ENCODE assay signal across 8 cellular contexts in the genomic region with DNA sequence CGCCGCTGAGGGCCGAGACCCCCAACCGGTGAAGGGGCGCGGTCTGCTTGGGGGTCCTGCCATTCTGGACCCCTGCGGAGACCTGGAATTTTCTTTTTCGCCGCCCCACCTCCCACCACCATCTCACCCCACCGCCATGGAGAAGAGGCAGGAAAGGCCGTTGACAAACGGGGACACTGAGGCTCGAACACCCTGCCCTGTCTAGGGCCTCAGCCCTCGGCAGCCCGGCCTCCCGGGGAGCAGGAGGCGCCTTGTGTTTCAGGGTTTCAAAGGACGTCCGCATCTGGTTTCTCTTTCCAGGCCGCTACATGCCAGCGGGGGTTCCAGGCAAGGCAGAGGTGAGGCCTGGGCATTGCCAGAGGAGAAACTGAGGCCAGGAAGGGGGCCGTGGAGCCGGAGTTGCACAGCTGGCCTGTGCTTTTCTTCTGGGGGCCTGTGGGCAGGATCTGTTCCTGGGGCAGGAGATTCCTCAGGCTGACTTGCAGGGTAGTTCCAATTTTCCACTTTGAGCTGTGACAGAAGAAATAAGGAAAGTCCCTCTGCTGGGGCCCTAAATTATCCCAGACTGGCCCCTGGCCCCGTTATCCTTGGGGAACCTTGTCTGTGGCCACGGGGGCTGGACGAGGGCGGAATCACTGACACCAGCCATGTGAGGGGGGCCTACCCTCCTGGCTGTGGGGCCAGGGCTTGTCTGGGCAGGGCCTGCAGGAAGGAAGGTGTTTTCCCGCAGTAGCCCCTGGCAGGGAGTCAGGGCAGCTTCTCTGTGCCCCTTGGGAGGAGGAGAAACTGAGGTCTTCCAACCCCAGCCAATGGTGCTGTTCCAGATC. TPM values are rescaled to one million over a fixed set of nuclear protein-coding genes. Genes with fewer than 3 reads are reported as not detected.
DNase-seq lines count a peak whose midpoint lies in the region; ATAC-seq, FAIRE-seq and TF ChIP-seq lines count a peak whose summit lies in the region.

No MANE protein-coding gene starts in this region.

- H3K36me3 ChIP-seq in K562 (ENCODE audit: control insufficient read depth, insufficient read depth, low read length) = peaks cover 5% of the 10 kb centered on the region; the same call in 1 of the 3 replicates

- peaks cover 41 to 85% of the 10 kb centered on the region in 2 experiments for H3K4me1 ChIP-seq in K562 (replicated peaks in 1 of 2; ENCODE audit: control insufficient read depth in 2 of 2, insufficient read depth in 2 of 2, low read length in 2 of 2)

- peak overlapping the region; percentile 81 to 96 for H3K9ac ChIP-seq in K562 (ENCODE audit: insufficient read depth in 1 of 2, low read depth in 2 of 2, low read length in 2 of 2)

- no peaks in the 10 kb centered on the region for H3K9me3 ChIP-seq in K562 (replicated peaks; ENCODE audit: control insufficient read depth, insufficient read depth, low read depth, low read length)

- no peaks in the 10 kb centered on the region; the same call in 1 of the 2 replicates for H4K20me1 ChIP-seq in K562 (replicated peaks; ENCODE audit: control insufficient read depth, insufficient read depth, low read length)

- under 1% methylated on average over 24 of the region's 28 CpGs for WGBS in K562 (ENCODE audit: insufficient coverage, low coverage, missing lambda C conversion rate)

- POLR2A ChIA-PET in K562 (lab: Yijun Ruan, JAX) = interaction anchor here (0.6 to 1.6 kb wide), 9 partner anchors 8 to 1103 kb away, joined by 3 to 12 read pairs (median 5); no protein-coding TSS in a partner anchor

- intact Hi-C loops in K562 (cut with micrococcal nuclease) = loop anchor here (5.0 kb wide), 1 partner anchor 43 kb away; no protein-coding TSS in a partner anchor

- peaks cover 54% of the 10 kb centered on the region for H3K79me2 ChIP-seq in K562 (ENCODE audit: control insufficient read depth, insufficient read depth, low read length)

- CTCF ChIA-PET in K562 (lab: Yijun Ruan, JAX; ENCODE audit: low intra/inter-chr PET ratio) = no interaction called here

- ATAC-seq in HG03342 (IDR thresholded peaks at IDR 0.05; ENCODE audit: unreplicated experiment) (peak; percentile 2), K562 (no peak), GM18861 (IDR thresholded peaks at IDR 0.05; ENCODE audit: unreplicated experiment) (no peak), HG02588 (IDR thresholded peaks at IDR 0.05; ENCODE audit: unreplicated experiment) (no peak)

- TF ChIP-seq RAD21 in K562 (CRISPR knock-in tag; conservative IDR thresholded peaks at IDR 0.05 in 1 of 2, IDR thresholded peaks at IDR 0.05 in 1 of 2) = no peak

- in situ Hi-C loops in K562 (cut with MboI) = no loop called here

- TF ChIP-seq POLR2A in K562 (conservative IDR thresholded peaks at IDR 0.05) = no peak

- TF ChIP-seq EP300 in K562 (IDR thresholded peaks at IDR 0.05; ENCODE audit: low read length) = no peak

- peak overlapping the region; percentile 59 for H3K4me3 ChIP-seq in K562

- H3K4me2 ChIP-seq in K562 (ENCODE audit: insufficient read depth, low read length) = peak overlapping the region; percentile 95

- TF ChIP-seq CTCF in C4-2B (conservative IDR thresholded peaks at IDR 0.05) (no peak), K562 (IDR thresholded peaks at IDR 0.05 in 2 of 3, conservative IDR thresholded peaks at IDR 0.05 in 1 of 3; ENCODE audit: insufficient read depth in 2 of 3, low read depth in 1 of 3, low read length in 3 of 3) (no peak)

- H3K27ac ChIP-seq in C4-2B = peak overlapping the region; percentile 48
- H3K27ac ChIP-seq in K562 (ENCODE audit: extremely low read depth, low read depth, low read length) = peak overlapping the region; percentile 96
- peak overlapping the region; percentile 84 for H3K27ac ChIP-seq in temporal lobe (ENCODE audit: low read depth, low read length)

- DNase-seq in K562 (ENCODE audit: extremely low read depth in 1 of 4, low spot score in 3 of 4) = peak in 1 of 4 experiments; percentile 55
- DNase-seq in left kidney (ENCODE audit: low read depth, low spot score) = peak; percentile 51
- DNase-seq in activated CD4-positive, alpha-beta T cell treated with anti-CD3 and anti-CD28 coated beads, Interleukin-2, amount 50 U/mL, for 48 hours = no peak

- peak overlapping the region; percentile 66 for H2AFZ ChIP-seq in K562 (ENCODE audit: low read depth, low read length)

- BruUV-seq in K562 (replicated peaks; lab: Mats Ljungman, UMichigan) = TSS peak; percentile 90

- H3K9me1 ChIP-seq in K562 (ENCODE audit: control insufficient read depth, insufficient read depth, low read length) = no peaks in the 10 kb centered on the region

- no peaks in the 10 kb centered on the region for H3K27me3 ChIP-seq in K562 (ENCODE audit: control insufficient read depth in 2 of 2, insufficient read depth in 2 of 2, low read length in 2 of 2)

- no peak for FAIRE-seq in K562 (lab: Jason Lieb, UNC)

TF ChIP-seq in K562, 482 proteins besides CTCF, POLR2A, EP300 and RAD21 (continues in another document):
- TF ChIP-seq NR4A1 (CRISPR knock-in tag; IDR thresholded peaks at IDR 0.05) (no peak), NR4A1 (tag; IDR thresholded peaks at IDR 0.05) (peak; percentile 28; the same call in 1 of the 2 replicates), ZNF707 (CRISPR knock-in tag; conservative IDR thresholded peaks at IDR 0.05) (0 out of 2 replicates have a peak, but pooled peaks have one; percentile 24), HMG20B (CRISPR knock-in tag; IDR thresholded peaks at IDR 0.05) (no peak), ZNF23 (CRISPR knock-in tag; IDR thresholded peaks at IDR 0.05) (no peak), ZNF717 (CRISPR knock-in tag; IDR thresholded peaks at IDR 0.05) (no peak), FOSL1 (tag; conservative IDR thresholded peaks at IDR 0.05) (no peak; the same call in 1 of the 2 replicates), CBFA2T2 (conservative IDR thresholded peaks at IDR 0.05) (no peak), ZNF436 (CRISPR knock-in tag; IDR thresholded peaks at IDR 0.05) (no peak), CBX1 (IDR thresholded peaks at IDR 0.05; ENCODE audit: low read depth) (no peak)
- TF ChIP-seq, protein P1, sequence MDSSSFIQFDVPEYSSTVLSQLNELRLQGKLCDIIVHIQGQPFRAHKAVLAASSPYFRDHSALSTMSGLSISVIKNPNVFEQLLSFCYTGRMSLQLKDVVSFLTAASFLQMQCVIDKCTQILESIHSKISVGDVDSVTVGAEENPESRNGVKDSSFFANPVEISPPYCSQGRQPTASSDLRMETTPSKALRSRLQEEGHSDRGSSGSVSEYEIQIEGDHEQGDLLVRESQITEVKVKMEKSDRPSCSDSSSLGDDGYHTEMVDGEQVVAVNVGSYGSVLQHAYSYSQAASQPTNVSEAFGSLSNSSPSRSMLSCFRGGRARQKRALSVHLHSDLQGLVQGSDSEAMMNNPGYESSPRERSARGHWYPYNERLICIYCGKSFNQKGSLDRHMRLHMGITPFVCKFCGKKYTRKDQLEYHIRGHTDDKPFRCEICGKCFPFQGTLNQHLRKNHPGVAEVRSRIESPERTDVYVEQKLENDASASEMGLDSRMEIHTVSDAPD (CRISPR knock-in tag; IDR thresholded peaks at IDR 0.05) = no peak
- TF ChIP-seq, protein P2, sequence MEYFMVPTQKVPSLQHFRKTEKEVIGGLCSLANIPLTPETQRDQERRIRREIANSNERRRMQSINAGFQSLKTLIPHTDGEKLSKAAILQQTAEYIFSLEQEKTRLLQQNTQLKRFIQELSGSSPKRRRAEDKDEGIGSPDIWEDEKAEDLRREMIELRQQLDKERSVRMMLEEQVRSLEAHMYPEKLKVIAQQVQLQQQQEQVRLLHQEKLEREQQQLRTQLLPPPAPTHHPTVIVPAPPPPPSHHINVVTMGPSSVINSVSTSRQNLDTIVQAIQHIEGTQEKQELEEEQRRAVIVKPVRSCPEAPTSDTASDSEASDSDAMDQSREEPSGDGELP (CRISPR knock-in tag; IDR thresholded peaks at IDR 0.05; ENCODE audit: borderline replicate concordance) = no peak

RNA-seq across cellular contexts. Expression of a gene that starts 0.9 kb away (rescaled TPM):
- total RNA-seq in K562 (2011; cell fraction: chromatin; rRNA removed; ENCODE audit: low replicate concordance) = 266 and 844 TPM in 2 replicates
- 502 and 577 TPM in 2 replicates for total RNA-seq in K562 (2011; cell fraction: nucleolus; rRNA removed)
- 359 and 406 TPM in 2 replicates for total RNA-seq in K562 (2011; cell fraction: nucleoplasm; rRNA removed)
- total RNA-seq in K562 (2014; rRNA removed) (59.0 and 71.5 TPM in 2 replicates), K562 (2014; rRNA removed; fragmentation: Illumina TruSeq; extraction: Trizol) (6.9 and 9.5 TPM in 2 replicates), K562 (2015; rRNA removed; fragmentation: Illumina TruSeq; extraction: Trizol) (26.9 and 32.7 TPM in 2 replicates), K562 (2021) (102 and 103 TPM in 2 replicates), temporal lobe (4.7 TPM)
- polyA plus RNA-seq in K562 (2011; rRNA removed) (17.0 and 42.5 TPM in 2 replicates), K562 (2014; fragmentation: Illumina TruSeq; extraction: Trizol) (13.2 and 29.8 TPM in 2 replicates), K562 (2014; fragmentation: Nextera tagmentation; extraction: Ambion mirVana) (1 to 10 TPM; 1.8 to 2.2 TPM), K562 (2014; rRNA removed) (91.2 and 99.3 TPM in 2 replicates)
- 14.6 and 28.0 TPM in 2 replicates for polyA plus RNA-seq in K562 (2011; cell fraction: cytosol; rRNA removed)
- 444 and 528 TPM in 2 replicates for polyA plus RNA-seq in K562 (2011; cell fraction: nucleus; rRNA removed)
- 61.2 and 74.6 TPM in 2 replicates for polyA plus RNA-seq in K562 (2012)
- polyA minus RNA-seq in K562 (2011; rRNA and poly(A)+ RNA removed) = 53.2 and 57.7 TPM in 2 replicates
- 17.9 and 22.2 TPM in 2 replicates for polyA minus RNA-seq in K562 (2011; cell fraction: cytosol; rRNA and poly(A)+ RNA removed)
- polyA minus RNA-seq in K562 (2011; cell fraction: nucleus; rRNA and poly(A)+ RNA removed) = 91.7 and 109 TPM in 2 replicates

RNA-seq across cellular contexts. Expression of a gene that starts 44.0 kb away (rescaled TPM):
- 67.2 and 276 TPM in 2 replicates for total RNA-seq in K562 (2011; cell fraction: chromatin; rRNA removed; ENCODE audit: low replicate concordance)
- 199 and 200 TPM in 2 replicates for total RNA-seq in K562 (2011; cell fraction: nucleolus; rRNA removed)
- total RNA-seq in K562 (2011; cell fraction: nucleoplasm; rRNA removed) = 92.5 and 92.7 TPM in 2 replicates
- total RNA-seq in K562 (2014; rRNA removed) (34.9 and 39.7 TPM in 2 replicates), K562 (2014; rRNA removed; fragmentation: Illumina TruSeq; extraction: Trizol) (4.1 and 6.8 TPM in 2 replicates), K562 (2015; rRNA removed; fragmentation: Illumina TruSeq; extraction: Trizol) (19.2 and 20.1 TPM in 2 replicates), K562 (2021) (105 and 119 TPM in 2 replicates), temporal lobe (32.2 TPM)
- polyA plus RNA-seq in K562 (2011; rRNA removed) (12.0 and 28.0 TPM in 2 replicates), K562 (2014; fragmentation: Illumina TruSeq; extraction: Trizol) (18.5 and 66.3 TPM in 2 replicates), K562 (2014; fragmentation: Nextera tagmentation; extraction: Ambion mirVana) (1 to 10 TPM in 1 of 2 experiments, under 1 TPM in 1; 0.34 to 1.7 TPM), K562 (2014; rRNA removed) (46.7 and 55.1 TPM in 2 replicates)
- polyA plus RNA-seq in K562 (2011; cell fraction: cytosol; rRNA removed) = 17.5 and 46.7 TPM in 2 replicates
- polyA plus RNA-seq in K562 (2011; cell fraction: nucleus; rRNA removed) = 146 and 297 TPM in 2 replicates
- 62.7 and 64.6 TPM in 2 replicates for polyA plus RNA-seq in K562 (2012)
- 9.8 and 11.1 TPM in 2 replicates for polyA minus RNA-seq in K562 (2011; rRNA and poly(A)+ RNA removed)
- polyA minus RNA-seq in K562 (2011; cell fraction: cytosol; rRNA and poly(A)+ RNA removed) = 38.7 and 69.3 TPM in 2 replicates
- 52.6 and 57.9 TPM in 2 replicates for polyA minus RNA-seq in K562 (2011; cell fraction: nucleus; rRNA and poly(A)+ RNA removed)
